In the genomic region with DNA sequence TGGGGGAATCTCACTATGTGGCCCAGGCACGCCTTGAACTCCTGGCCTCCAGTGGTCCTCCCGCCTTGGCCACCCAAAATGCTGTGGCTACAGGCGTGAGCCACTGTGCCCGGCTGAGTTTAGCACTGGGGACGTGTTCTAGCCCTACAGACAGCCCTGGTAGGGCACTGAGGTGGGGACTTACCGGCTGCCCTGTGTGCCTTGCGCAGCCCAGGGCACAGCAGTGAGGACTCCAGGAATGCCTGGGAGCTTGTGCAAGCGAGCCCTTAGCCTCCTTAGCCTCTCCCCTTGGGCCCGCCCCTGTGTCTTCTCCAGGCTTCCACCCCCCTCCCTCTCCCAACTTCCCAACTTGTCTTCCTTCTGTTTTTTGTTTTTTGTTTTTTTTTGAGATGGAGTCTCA, we compare ENCODE assay signal across 19 cellular contexts. TPM values are rescaled to one million over a fixed set of nuclear protein-coding genes. Genes with fewer than 3 reads are reported as not detected.
A peak's percentile ranks its signal among the peaks of the same experiment; 100 is the strongest.
DNase-seq lines count a peak whose midpoint lies in the region; ATAC-seq and TF ChIP-seq lines count a peak whose summit lies in the region.
"Had no signal": no experiment of that assay in that cellular context is flagged by ENCODE, and none has a peak within 500 bp of the region (broad histone marks: within the 10 kb centered on the region; RNA-seq: fewer than 3 reads in every experiment).

No MANE protein-coding gene starts in this region.

- no peak overlapping the region for H3K27ac ChIP-seq in CD4-positive, alpha-beta memory T cell (ENCODE audit: low read depth, low read length)
- H3K27ac ChIP-seq in neural progenitor cell (no peak overlapping the region), adrenal gland (no peak overlapping the region)

- no peaks in the 10 kb centered on the region for H3K9me3 ChIP-seq in CD4-positive, alpha-beta memory T cell (ENCODE audit: control insufficient read depth in 1 of 2, low read length in 2 of 2)
- H3K9me3 ChIP-seq in neural progenitor cell (ENCODE audit: low read depth) (no peaks in the 10 kb centered on the region), adrenal gland (replicated peaks in 1 of 3) (no peaks in the 10 kb centered on the region)

- H3K4me1 Mint-ChIP-seq in CD4-positive, alpha-beta memory T cell = peaks cover 23 to 61% (median 42%) of the 10 kb centered on the region in 4 donors
- H3K4me1 Mint-ChIP-seq in activated CD8-positive, alpha-beta T cell treated with anti-CD3 and anti-CD28 coated beads for 36 hours (ENCODE audit: low read depth) = peaks cover 60% of the 10 kb centered on the region
- H3K4me1 Mint-ChIP-seq in neural progenitor cell = no peaks in the 10 kb centered on the region
- H3K4me1 Mint-ChIP-seq in stimulated activated effector memory CD8-positive, alpha-beta T cell treated with anti-CD3 and anti-CD28 coated beads, Interleukin-12 subunit alpha, Interleukin-12 subunit beta, amount 100 ng/mL, for 72 hours = peaks cover 33% of the 10 kb centered on the region

- peak overlapping the region in 6 of 7 donors; percentile 51 to 98 (median 72) for H3K27ac Mint-ChIP-seq in CD4-positive, alpha-beta memory T cell
- H3K27ac Mint-ChIP-seq in activated CD8-positive, alpha-beta T cell treated with anti-CD3 and anti-CD28 coated beads for 36 hours = peak overlapping the region; percentile 36
- H3K27ac Mint-ChIP-seq in neural progenitor cell = no peak overlapping the region
- H3K27ac Mint-ChIP-seq in stimulated activated effector memory CD8-positive, alpha-beta T cell treated with anti-CD3 and anti-CD28 coated beads, Interleukin-12 subunit alpha, Interleukin-12 subunit beta, amount 100 ng/mL, for 72 hours = no peak overlapping the region

- peak; percentile 14 for DNase-seq in activated effector memory CD4-positive, alpha-beta T cell treated with anti-CD3 and anti-CD28 coated beads, Interleukin-2, amount 50 U/mL, for 16 hours
- DNase-seq in activated effector memory CD4-positive, alpha-beta T cell treated with Interleukin-2 at 50 U/mL for 16 hours = no peak
- DNase-seq in CD4-positive, alpha-beta memory T cell = no peak
- no peak for DNase-seq in activated CD8-positive, alpha-beta T cell treated with anti-CD3 and anti-CD28 coated beads for 36 hours
- DNase-seq in neural progenitor cell (ENCODE audit: low spot score) = no peak
- DNase-seq in adrenal gland = no peak
- DNase-seq in stimulated activated effector memory CD8-positive, alpha-beta T cell treated with anti-CD3 and anti-CD28 coated beads, Interleukin-12 subunit alpha, Interleukin-12 subunit beta, amount 100 ng/mL, for 72 hours (ENCODE audit: low spot score in 2 of 2) = no peak
- DNase-seq: C1 segment of cervical spinal cord, Calu3, DMS53, GOT3, MV-4-11, NCI-H1417, NCI-H1930, NCI-H2171, NCI-H446, NCI-H69 had no signal

- no peaks in the 10 kb centered on the region for H3K36me3 Mint-ChIP-seq in CD4-positive, alpha-beta memory T cell
- H3K36me3 Mint-ChIP-seq in activated CD8-positive, alpha-beta T cell treated with anti-CD3 and anti-CD28 coated beads for 36 hours (ENCODE audit: low read depth) = peaks cover 1% of the 10 kb centered on the region
- no peaks in the 10 kb centered on the region for H3K36me3 Mint-ChIP-seq in neural progenitor cell
- H3K36me3 Mint-ChIP-seq in stimulated activated effector memory CD8-positive, alpha-beta T cell treated with anti-CD3 and anti-CD28 coated beads, Interleukin-12 subunit alpha, Interleukin-12 subunit beta, amount 100 ng/mL, for 72 hours = peaks cover 7% of the 10 kb centered on the region

- WGBS in adrenal gland, 4 donors = 85 to 91% (median 88%) methylated on average over 8 to 9 of the region's 9 CpGs

- no peak for TF ChIP-seq CTCF in activated CD8-positive, alpha-beta T cell treated with anti-CD3 and anti-CD28 coated beads for 36 hours (IDR thresholded peaks at IDR 0.05)
- TF ChIP-seq CTCF in neural progenitor cell (IDR thresholded peaks at IDR 0.05) = no peak
- TF ChIP-seq CTCF in adrenal gland (IDR thresholded peaks at IDR 0.05) = no peak

- H2AFZ ChIP-seq in neural progenitor cell (replicated peaks) = no peak overlapping the region

- CTCF ChIA-PET in CD4-positive, alpha-beta memory T cell (lab: Charles Lee; ENCODE audit: partially characterized antibody) = no interaction called here
- CTCF ChIA-PET in activated CD8-positive, alpha-beta T cell treated with anti-CD3 and anti-CD28 coated beads for 36 hours (lab: Charles Lee) = interaction anchor here (0.8 to 1.6 kb wide), 3 partner anchors 13 to 138 kb away, joined by 3 to 4 read pairs (median 3); no protein-coding TSS in a partner anchor

- intact Hi-C loops in CD4-positive, alpha-beta memory T cell (cut with micrococcal nuclease) = no loop called here
- intact Hi-C loops in activated CD8-positive, alpha-beta T cell treated with anti-CD3 and anti-CD28 coated beads for 36 hours (cut with micrococcal nuclease) = no loop called here
- intact Hi-C loops in adrenal gland (cut with DNase I) = no loop called here

- no peak overlapping the region for H3K4me3 ChIP-seq in CD4-positive, alpha-beta memory T cell (ENCODE audit: low read length in 2 of 2)
- no peak overlapping the region for H3K4me3 ChIP-seq in neural progenitor cell
- no peak overlapping the region for H3K4me3 ChIP-seq in adrenal gland
- H3K4me3 ChIP-seq: K562 had no signal

- POLR2A ChIA-PET in CD4-positive, alpha-beta memory T cell (lab: Charles Lee; ENCODE audit: partially characterized antibody) = interaction anchor here (1.5 to 6.6 kb wide), 2 partner anchors 12 to 227 kb away, joined by 5 to 69 read pairs; a partner anchor contains a TSS
- POLR2A ChIA-PET in activated CD8-positive, alpha-beta T cell treated with anti-CD3 and anti-CD28 coated beads for 36 hours (lab: Charles Lee) = interaction anchor here (1.5 kb wide), 1 partner anchor 12 kb away, joined by 3 read pairs; no protein-coding TSS in a partner anchor

- no peaks in the 10 kb centered on the region for H3K27me3 ChIP-seq in CD4-positive, alpha-beta memory T cell (ENCODE audit: insufficient read depth, low read length)
- no peaks in the 10 kb centered on the region for H3K27me3 ChIP-seq in neural progenitor cell
- no peaks in the 10 kb centered on the region for H3K27me3 ChIP-seq in adrenal gland

- no peak for TF ChIP-seq POLR2A in adrenal gland (IDR thresholded peaks at IDR 0.05)

- H3F3A ChIP-seq in neural progenitor cell (ENCODE audit: low read depth) = no peaks in the 10 kb centered on the region

- no peak overlapping the region for H3K9ac ChIP-seq in neural progenitor cell

- H3K4me3 Mint-ChIP-seq in CD4-positive, alpha-beta memory T cell = no peak overlapping the region
- H3K4me3 Mint-ChIP-seq in activated CD8-positive, alpha-beta T cell treated with anti-CD3 and anti-CD28 coated beads for 36 hours = no peak overlapping the region
- peak overlapping the region; percentile 41 for H3K4me3 Mint-ChIP-seq in neural progenitor cell
- H3K4me3 Mint-ChIP-seq in stimulated activated effector memory CD8-positive, alpha-beta T cell treated with anti-CD3 and anti-CD28 coated beads, Interleukin-12 subunit alpha, Interleukin-12 subunit beta, amount 100 ng/mL, for 72 hours = no peak overlapping the region

- no peak for ATAC-seq in activated CD8-positive, alpha-beta T cell treated with anti-CD3 and anti-CD28 coated beads for 36 hours
- ATAC-seq in HG03025 (IDR thresholded peaks at IDR 0.05; ENCODE audit: low FRiP score, unreplicated experiment) = no peak
- no peak for ATAC-seq in stimulated activated effector memory CD8-positive, alpha-beta T cell treated with anti-CD3 and anti-CD28 coated beads, Interleukin-12 subunit alpha, Interleukin-12 subunit beta, amount 100 ng/mL, for 72 hours
- ATAC-seq: K562 had no signal

- H3K79me2 ChIP-seq in neural progenitor cell (ENCODE audit: low read depth) = no peaks in the 10 kb centered on the region

- H3K27me3 Mint-ChIP-seq in CD4-positive, alpha-beta memory T cell = no peaks in the 10 kb centered on the region
- no peaks in the 10 kb centered on the region for H3K27me3 Mint-ChIP-seq in activated CD8-positive, alpha-beta T cell treated with anti-CD3 and anti-CD28 coated beads for 36 hours
- peaks cover 6% of the 10 kb centered on the region for H3K27me3 Mint-ChIP-seq in neural progenitor cell (ENCODE audit: insufficient read depth, low read depth)

- H3K4me2 ChIP-seq in neural progenitor cell = no peak overlapping the region

- H3K36me3 ChIP-seq in CD4-positive, alpha-beta memory T cell (ENCODE audit: insufficient read depth, low read length) = no peaks in the 10 kb centered on the region
- H3K36me3 ChIP-seq in neural progenitor cell (no peaks in the 10 kb centered on the region), adrenal gland (replicated peaks in 1 of 2) (no peaks in the 10 kb centered on the region)

- H4K20me1 ChIP-seq in neural progenitor cell (ENCODE audit: low read depth) = no peaks in the 10 kb centered on the region

- no peaks in the 10 kb centered on the region for H3K9me3 Mint-ChIP-seq in CD4-positive, alpha-beta memory T cell
- H3K9me3 Mint-ChIP-seq in activated CD8-positive, alpha-beta T cell treated with anti-CD3 and anti-CD28 coated beads for 36 hours = no peaks in the 10 kb centered on the region
- H3K9me3 Mint-ChIP-seq in neural progenitor cell = no peaks in the 10 kb centered on the region
- no peaks in the 10 kb centered on the region for H3K9me3 Mint-ChIP-seq in stimulated activated effector memory CD8-positive, alpha-beta T cell treated with anti-CD3 and anti-CD28 coated beads, Interleukin-12 subunit alpha, Interleukin-12 subunit beta, amount 100 ng/mL, for 72 hours

- peaks cover 46% of the 10 kb centered on the region for H3K4me1 ChIP-seq in CD4-positive, alpha-beta memory T cell (ENCODE audit: insufficient read depth, low read length)
- H3K4me1 ChIP-seq in neural progenitor cell (no peaks in the 10 kb centered on the region), adrenal gland (replicated peaks in 1 of 2) (no peaks in the 10 kb centered on the region)

RNA-seq across cellular contexts. Expression of a gene that starts 21.0 kb away (rescaled TPM):
- total RNA-seq in CD4-positive, alpha-beta memory T cell = 1 to 10 TPM; 2.9 to 3.4 TPM
- under 1 TPM; 0.50 to 0.89 TPM for polyA plus RNA-seq in CD4-positive, alpha-beta memory T cell
- total RNA-seq in activated CD8-positive, alpha-beta T cell treated with anti-CD3 and anti-CD28 coated beads for 36 hours = 10 to 100 TPM; 24.5 to 25.7 TPM
- 31.4 and 34.5 TPM in 2 replicates for total RNA-seq in neural progenitor cell (ENCODE audit: low replicate concordance)
- total RNA-seq in adrenal gland = 1 to 10 TPM; 3.0 to 10.0 (median 7.0) TPM
- polyA plus RNA-seq in adrenal gland = 10 to 100 TPM in 1 of 3 donors, 1 to 10 TPM in 2; 8.5 to 10.8 (median 9.5) TPM

Comparison
In these comparisons a context has a peak if more than half of its experiments do, and no peak if none do; other contexts are left out.
1. H3K27ac Mint-ChIP-seq: peak in CD4-positive, alpha-beta memory T cell (6 of 7) and activated CD8-positive, alpha-beta T cell treated with anti-CD3 and anti-CD28 coated beads for 36 hours (single experiment); none in neural progenitor cell (single experiment) and stimulated activated effector memory CD8-positive, alpha-beta T cell treated with anti-CD3 and anti-CD28 coated beads, Interleukin-12 subunit alpha, Interleukin-12 subunit beta, amount 100 ng/mL, for 72 hours (single experiment).